ENCODE assay signal across 1 cellular context in genomic region chr11:106286881-106287504, GRCh38.
TF ChIP-seq lines count a peak whose summit lies in the region.

No MANE protein-coding gene starts in this region.

TF ChIP-seq in GM23338, 12 proteins besides CTCF, POLR2A, EP300 and RAD21:
- TF ChIP-seq ZNF462 (CRISPR knock-in tag; IDR thresholded peaks at IDR 0.05): no peak
- no peak for TF ChIP-seq CREB1 (CRISPR knock-in tag; IDR thresholded peaks at IDR 0.05; ENCODE audit: low read depth)
- TF ChIP-seq EZH2phosphoT487 (IDR thresholded peaks at IDR 0.05; ENCODE audit: unreplicated experiment): no peak
- TF ChIP-seq STAT1 (IDR thresholded peaks at IDR 0.05; ENCODE audit: unreplicated experiment): no peak
- no peak for TF ChIP-seq POLR2AphosphoS5 (IDR thresholded peaks at IDR 0.05; ENCODE audit: low read depth)
- no peak for TF ChIP-seq ZNF331 (CRISPR knock-in tag; IDR thresholded peaks at IDR 0.05; ENCODE audit: low read depth)
- TF ChIP-seq ZNF114 (CRISPR knock-in tag; IDR thresholded peaks at IDR 0.05): no peak
- no peak for TF ChIP-seq ETS1 (IDR thresholded peaks at IDR 0.05)
- TF ChIP-seq NANOG (IDR thresholded peaks at IDR 0.05; ENCODE audit: borderline replicate concordance): no peak
- no peak for TF ChIP-seq EZH2 (IDR thresholded peaks at IDR 0.05; ENCODE audit: low read depth, unreplicated experiment)
